In the genomic region with DNA sequence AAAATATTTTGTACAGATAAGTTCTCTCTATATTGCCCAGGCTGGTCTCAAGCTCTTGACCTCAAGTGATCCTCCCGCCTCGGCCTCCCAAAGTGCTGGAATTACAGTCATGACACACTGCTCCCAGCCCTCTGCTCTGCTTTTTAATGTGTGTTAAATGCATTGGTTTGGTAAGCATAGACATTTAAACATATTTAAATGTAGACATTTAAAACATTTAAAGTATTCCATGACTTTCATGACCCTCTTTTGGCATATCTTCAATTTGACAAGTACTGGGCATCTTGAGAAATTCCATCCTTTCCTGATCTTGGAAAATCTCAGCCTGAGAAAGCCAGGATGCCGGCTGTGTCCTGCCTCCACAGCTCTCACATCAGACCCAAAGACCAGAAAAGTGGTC, we compare ENCODE assay signal across 1 cellular context.
TF ChIP-seq lines count a peak whose summit lies in the region.

No MANE protein-coding gene starts in this region.

TF ChIP-seq in IMR-90, 13 proteins besides CTCF, POLR2A, EP300 and RAD21:
- TF ChIP-seq, protein P1, sequence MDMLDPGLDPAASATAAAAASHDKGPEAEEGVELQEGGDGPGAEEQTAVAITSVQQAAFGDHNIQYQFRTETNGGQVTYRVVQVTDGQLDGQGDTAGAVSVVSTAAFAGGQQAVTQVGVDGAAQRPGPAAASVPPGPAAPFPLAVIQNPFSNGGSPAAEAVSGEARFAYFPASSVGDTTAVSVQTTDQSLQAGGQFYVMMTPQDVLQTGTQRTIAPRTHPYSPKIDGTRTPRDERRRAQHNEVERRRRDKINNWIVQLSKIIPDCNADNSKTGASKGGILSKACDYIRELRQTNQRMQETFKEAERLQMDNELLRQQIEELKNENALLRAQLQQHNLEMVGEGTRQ (IDR thresholded peaks at IDR 0.05; ENCODE audit: low read depth, low read length) = no peak
- TF ChIP-seq BHLHE40 (IDR thresholded peaks at IDR 0.05; ENCODE audit: low read depth, low read length) (no peak), MAFK (IDR thresholded peaks at IDR 0.05; ENCODE audit: low read depth, low read length) (no peak)
